Comparison of ENCODE assay signal across 2 cellular contexts in the genomic region with DNA sequence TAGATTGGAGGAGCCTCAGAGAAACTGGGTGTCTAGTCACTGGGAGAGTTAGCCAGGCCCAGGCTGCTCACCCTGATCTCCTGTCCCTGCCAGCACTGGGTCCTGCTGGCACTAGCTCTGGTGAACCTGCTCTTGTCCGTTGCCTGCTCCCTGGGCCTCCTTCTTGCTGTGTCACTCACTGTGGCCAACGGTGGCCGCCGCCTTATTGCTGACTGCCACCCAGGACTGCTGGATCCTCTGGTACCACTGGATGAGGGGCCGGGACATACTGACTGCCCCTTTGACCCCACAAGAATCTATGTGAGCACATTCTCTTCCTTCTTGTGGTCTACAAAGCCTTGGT.
TF ChIP-seq lines count a peak whose summit lies in the region.

No MANE protein-coding gene starts in this region.

TF ChIP-seq in GM23338, 12 proteins besides CTCF, POLR2A, EP300 and RAD21 (continued from another document):
- TF ChIP-seq, protein P1, sequence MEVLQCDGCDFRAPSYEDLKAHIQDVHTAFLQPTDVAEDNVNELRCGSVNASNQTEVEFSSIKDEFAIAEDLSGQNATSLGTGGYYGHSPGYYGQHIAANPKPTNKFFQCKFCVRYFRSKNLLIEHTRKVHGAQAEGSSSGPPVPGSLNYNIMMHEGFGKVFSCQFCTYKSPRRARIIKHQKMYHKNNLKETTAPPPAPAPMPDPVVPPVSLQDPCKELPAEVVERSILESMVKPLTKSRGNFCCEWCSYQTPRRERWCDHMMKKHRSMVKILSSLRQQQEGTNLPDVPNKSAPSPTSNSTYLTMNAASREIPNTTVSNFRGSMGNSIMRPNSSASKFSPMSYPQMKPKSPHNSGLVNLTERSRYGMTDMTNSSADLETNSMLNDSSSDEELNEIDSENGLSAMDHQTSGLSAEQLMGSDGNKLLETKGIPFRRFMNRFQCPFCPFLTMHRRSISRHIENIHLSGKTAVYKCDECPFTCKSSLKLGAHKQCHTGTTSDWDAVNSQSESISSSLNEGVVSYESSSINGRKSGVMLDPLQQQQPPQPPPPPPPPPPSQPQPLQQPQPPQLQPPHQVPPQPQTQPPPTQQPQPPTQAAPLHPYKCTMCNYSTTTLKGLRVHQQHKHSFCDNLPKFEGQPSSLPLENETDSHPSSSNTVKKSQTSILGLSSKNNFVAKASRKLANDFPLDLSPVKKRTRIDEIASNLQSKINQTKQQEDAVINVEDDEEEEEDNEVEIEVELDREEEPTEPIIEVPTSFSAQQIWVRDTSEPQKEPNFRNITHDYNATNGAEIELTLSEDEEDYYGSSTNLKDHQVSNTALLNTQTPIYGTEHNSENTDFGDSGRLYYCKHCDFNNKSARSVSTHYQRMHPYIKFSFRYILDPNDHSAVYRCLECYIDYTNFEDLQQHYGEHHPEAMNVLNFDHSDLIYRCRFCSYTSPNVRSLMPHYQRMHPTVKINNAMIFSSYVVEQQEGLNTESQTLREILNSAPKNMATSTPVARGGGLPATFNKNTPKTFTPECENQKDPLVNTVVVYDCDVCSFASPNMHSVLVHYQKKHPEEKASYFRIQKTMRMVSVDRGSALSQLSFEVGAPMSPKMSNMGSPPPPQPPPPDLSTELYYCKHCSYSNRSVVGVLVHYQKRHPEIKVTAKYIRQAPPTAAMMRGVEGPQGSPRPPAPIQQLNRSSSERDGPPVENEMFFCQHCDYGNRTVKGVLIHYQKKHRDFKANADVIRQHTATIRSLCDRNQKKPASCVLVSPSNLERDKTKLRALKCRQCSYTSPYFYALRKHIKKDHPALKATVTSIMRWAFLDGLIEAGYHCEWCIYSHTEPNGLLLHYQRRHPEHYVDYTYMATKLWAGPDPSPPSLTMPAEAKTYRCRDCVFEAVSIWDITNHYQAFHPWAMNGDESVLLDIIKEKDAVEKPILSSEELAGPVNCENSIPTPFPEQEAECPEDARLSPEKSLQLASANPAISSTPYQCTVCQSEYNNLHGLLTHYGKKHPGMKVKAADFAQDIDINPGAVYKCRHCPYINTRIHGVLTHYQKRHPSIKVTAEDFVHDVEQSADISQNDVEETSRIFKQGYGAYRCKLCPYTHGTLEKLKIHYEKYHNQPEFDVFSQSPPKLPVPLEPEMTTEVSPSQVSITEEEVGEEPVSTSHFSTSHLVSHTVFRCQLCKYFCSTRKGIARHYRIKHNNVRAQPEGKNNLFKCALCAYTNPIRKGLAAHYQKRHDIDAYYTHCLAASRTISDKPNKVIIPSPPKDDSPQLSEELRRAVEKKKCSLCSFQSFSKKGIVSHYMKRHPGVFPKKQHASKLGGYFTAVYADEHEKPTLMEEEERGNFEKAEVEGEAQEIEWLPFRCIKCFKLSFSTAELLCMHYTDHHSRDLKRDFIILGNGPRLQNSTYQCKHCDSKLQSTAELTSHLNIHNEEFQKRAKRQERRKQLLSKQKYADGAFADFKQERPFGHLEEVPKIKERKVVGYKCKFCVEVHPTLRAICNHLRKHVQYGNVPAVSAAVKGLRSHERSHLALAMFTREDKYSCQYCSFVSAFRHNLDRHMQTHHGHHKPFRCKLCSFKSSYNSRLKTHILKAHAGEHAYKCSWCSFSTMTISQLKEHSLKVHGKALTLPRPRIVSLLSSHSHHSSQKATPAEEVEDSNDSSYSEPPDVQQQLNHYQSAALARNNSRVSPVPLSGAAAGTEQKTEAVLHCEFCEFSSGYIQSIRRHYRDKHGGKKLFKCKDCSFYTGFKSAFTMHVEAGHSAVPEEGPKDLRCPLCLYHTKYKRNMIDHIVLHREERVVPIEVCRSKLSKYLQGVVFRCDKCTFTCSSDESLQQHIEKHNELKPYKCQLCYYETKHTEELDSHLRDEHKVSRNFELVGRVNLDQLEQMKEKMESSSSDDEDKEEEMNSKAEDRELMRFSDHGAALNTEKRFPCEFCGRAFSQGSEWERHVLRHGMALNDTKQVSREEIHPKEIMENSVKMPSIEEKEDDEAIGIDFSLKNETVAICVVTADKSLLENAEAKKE (CRISPR knock-in tag; IDR thresholded peaks at IDR 0.05), result no peak

TF ChIP-seq in WTC11, 78 proteins besides CTCF, POLR2A, EP300 and RAD21:
- TF ChIP-seq, protein P2, sequence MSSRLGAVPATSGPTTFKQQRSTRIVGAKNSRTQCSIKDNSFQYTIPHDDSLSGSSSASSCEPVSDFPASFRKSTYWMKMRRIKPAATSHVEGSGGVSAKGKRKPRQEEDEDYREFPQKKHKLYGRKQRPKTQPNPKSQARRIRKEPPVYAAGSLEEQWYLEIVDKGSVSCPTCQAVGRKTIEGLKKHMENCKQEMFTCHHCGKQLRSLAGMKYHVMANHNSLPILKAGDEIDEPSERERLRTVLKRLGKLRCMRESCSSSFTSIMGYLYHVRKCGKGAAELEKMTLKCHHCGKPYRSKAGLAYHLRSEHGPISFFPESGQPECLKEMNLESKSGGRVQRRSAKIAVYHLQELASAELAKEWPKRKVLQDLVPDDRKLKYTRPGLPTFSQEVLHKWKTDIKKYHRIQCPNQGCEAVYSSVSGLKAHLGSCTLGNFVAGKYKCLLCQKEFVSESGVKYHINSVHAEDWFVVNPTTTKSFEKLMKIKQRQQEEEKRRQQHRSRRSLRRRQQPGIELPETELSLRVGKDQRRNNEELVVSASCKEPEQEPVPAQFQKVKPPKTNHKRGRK (CRISPR knock-in tag; IDR thresholded peaks at IDR 0.05; ENCODE audit: borderline replicate concordance), result 0 out of 2 replicates have a peak, but pooled peaks have one; percentile 4
- no peak for TF ChIP-seq PRRX2 (CRISPR knock-in tag; IDR thresholded peaks at IDR 0.05)
